In the genomic region with DNA sequence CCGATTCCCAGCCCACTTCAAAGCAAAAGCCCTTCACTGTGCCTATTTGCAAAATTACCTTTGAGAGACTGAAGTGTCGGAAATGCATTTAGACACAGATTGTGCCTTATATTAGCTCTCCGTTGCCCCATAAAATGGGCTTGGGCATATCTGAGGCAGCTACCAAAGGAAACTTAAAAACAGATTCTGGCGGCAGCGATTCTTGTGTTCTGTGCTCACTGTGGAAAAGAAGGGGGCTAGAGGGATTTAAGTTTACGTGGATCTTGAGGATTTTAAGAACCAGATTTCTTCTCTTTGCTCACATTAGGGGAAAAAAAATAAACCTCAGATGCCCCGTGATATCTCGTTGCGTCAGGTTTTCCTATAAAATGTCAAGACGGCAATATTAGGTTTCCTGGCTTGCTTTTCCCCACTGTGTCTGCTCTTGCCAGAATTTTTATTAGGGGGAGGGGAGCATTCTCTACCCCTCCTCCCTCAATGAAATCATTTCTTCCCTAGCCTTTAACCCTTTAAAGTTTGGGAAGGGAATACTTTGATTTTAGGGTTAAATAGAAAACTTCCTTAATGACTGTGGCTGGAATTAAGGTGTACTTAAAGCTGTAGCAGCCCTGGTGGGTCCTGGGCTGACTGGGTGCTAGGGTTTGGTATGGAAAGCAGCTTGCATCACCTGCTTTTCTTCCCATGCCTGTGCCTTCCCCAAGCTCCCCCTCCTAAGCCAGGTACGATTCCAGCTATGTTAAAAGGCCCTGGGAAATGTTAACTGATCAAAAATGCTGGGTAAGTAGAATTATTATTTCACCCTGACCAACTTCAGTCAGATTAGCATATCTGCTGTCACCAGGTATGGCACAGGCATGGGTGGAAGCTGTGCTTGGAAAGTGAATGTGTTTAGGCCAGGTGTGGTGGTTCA, we compare ENCODE assay signal across 9 cellular contexts.
DNase-seq lines count a peak whose midpoint lies in the region; ATAC-seq and TF ChIP-seq lines count a peak whose summit lies in the region.
"Had no signal": no experiment of that assay in that cellular context is flagged by ENCODE, and none has a peak within 500 bp of the region (broad histone marks: within the 10 kb centered on the region; RNA-seq: fewer than 3 reads in every experiment).

No MANE protein-coding gene starts in this region.

- H2AFZ ChIP-seq in HCT116 (ENCODE audit: low read depth, low read length, poor library complexity, severe bottlenecking) = no peak overlapping the region
- H2AFZ ChIP-seq in hepatocyte = no peak overlapping the region

- in situ Hi-C loops in ACHN (cut with HindIII; ENCODE audit: low pct_ligation_motif_present, low pct_unique_long_range_greater_than_20kb, low sequenced_read_pairs) = no loop called here

- TF ChIP-seq CTCF in HCT116 (IDR thresholded peaks at IDR 0.05 in 2 of 3, conservative IDR thresholded peaks at IDR 0.05 in 1 of 3; ENCODE audit: borderline replicate concordance in 1 of 3, insufficient read depth in 1 of 3, low read depth in 2 of 3, low read length in 2 of 3) (no peak), hepatocyte (IDR thresholded peaks at IDR 0.05; ENCODE audit: poor library complexity) (no peak)

- TF ChIP-seq POLR2A in HCT116 (IDR thresholded peaks at IDR 0.05; ENCODE audit: borderline replicate concordance, extremely low read depth, insufficient read depth, insufficient read length) = no peak

- peak overlapping the region; percentile 21 for H3K9ac ChIP-seq in HCT116 (ENCODE audit: low read length)

- H3K36me3 ChIP-seq in HCT116 (ENCODE audit: control insufficient read depth in 1 of 2, insufficient read depth in 2 of 2, low read length in 2 of 2) = no peaks in the 10 kb centered on the region
- peaks cover 4% of the 10 kb centered on the region; the same call in 1 of the 2 replicates for H3K36me3 ChIP-seq in SJSA1
- no peaks in the 10 kb centered on the region for H3K36me3 ChIP-seq in hepatocyte (replicated peaks; ENCODE audit: insufficient read depth, low read depth)

- POLR2A ChIA-PET in HCT116 (lab: Charles Lee) = interaction anchor here (1.0 to 1.6 kb wide), 2 partner anchors 10 to 14 kb away, joined by 4 to 6 read pairs; no protein-coding TSS in a partner anchor

- H3K4me1 ChIP-seq in HCT116 (ENCODE audit: control insufficient read depth in 1 of 2, insufficient read depth in 2 of 2, low read length in 2 of 2) (peaks cover 42 to 94% of the 10 kb centered on the region in 2 experiments), SJSA1 (replicated peaks) (peaks cover 79% of the 10 kb centered on the region), hepatocyte (ENCODE audit: insufficient read depth) (peaks cover 59% of the 10 kb centered on the region)

- H3K27me3 ChIP-seq in HCT116 (ENCODE audit: insufficient read depth, low read length) (no peaks in the 10 kb centered on the region), SJSA1 (replicated peaks) (no peaks in the 10 kb centered on the region), hepatocyte (no peaks in the 10 kb centered on the region)

- H3K4me3 ChIP-seq in HCT116 (replicated peaks in 1 of 2; ENCODE audit: low read depth in 1 of 2, low read length in 2 of 2) (no peak overlapping the region), SJSA1 (no peak overlapping the region), hepatocyte (no peak overlapping the region), skeletal muscle cell (ENCODE audit: low read depth, low read length) (peak overlapping the region; percentile 0)

- WGBS in hepatocyte (ENCODE audit: low lambda C conversion rate, missing lambda C conversion rate) = 51% methylated on average over 11 of the region's 11 CpGs

- H4K20me1 ChIP-seq in HCT116 (ENCODE audit: insufficient read depth) (no peaks in the 10 kb centered on the region), hepatocyte (ENCODE audit: insufficient read depth, poor library complexity, severe bottlenecking) (peaks cover 28% of the 10 kb centered on the region)

- H3K9me3 ChIP-seq in HCT116 (ENCODE audit: control insufficient read depth in 1 of 2, insufficient read depth in 1 of 2, low read depth in 1 of 2, low read length in 2 of 2) (no peaks in the 10 kb centered on the region), SJSA1 (replicated peaks) (no peaks in the 10 kb centered on the region), hepatocyte (ENCODE audit: low read depth) (no peaks in the 10 kb centered on the region)

- H3K79me2 ChIP-seq in HCT116 (ENCODE audit: insufficient read depth, low read length) (peaks cover 99% of the 10 kb centered on the region), hepatocyte (peaks cover 93% of the 10 kb centered on the region)

- TF ChIP-seq RAD21 in HCT116 (IDR thresholded peaks at IDR 0.05; ENCODE audit: low read depth) = no peak

- RAD21 ChIA-PET in HCT116 (lab: Charles Lee; ENCODE audit: low non-redundant PET in 1 of 2, low total read pairs in 2 of 2, uncharacterized antibody in 2 of 2, unreplicated experiment in 2 of 2) = no interaction called here

- intact Hi-C loops in HCT116 (cut with micrococcal nuclease) = no loop called here

- no peak overlapping the region for H3K27ac ChIP-seq in HCT116 (ENCODE audit: low read depth, low read length)
- peak overlapping the region; percentile 24; the same call in 1 of the 2 replicates for H3K27ac ChIP-seq in SJSA1
- peak overlapping the region; percentile 85 for H3K27ac ChIP-seq in hepatocyte

- H3K4me2 ChIP-seq in HCT116 (ENCODE audit: low read length) (no peak overlapping the region), hepatocyte (peak overlapping the region; percentile 68)

- DNase-seq in HCT116 (ENCODE audit: low read depth, low spot score) (no peak), SJSA1 (ENCODE audit: low read depth in 1 of 2, low spot score in 2 of 2) (no peak), hepatocyte (ENCODE audit: low spot score) (no peak), skeletal muscle cell (ENCODE audit: low read depth) (no peak), H4 (ENCODE audit: low spot score) (no peak), D341Med (ENCODE audit: low spot score) (no peak), ACHN (no peak)
- no peak for DNase-seq in stimulated activated naive CD4-positive, alpha-beta T cell treated with Interleukin-2 at 50 U/mL for 16 hours (lab: John Stamatoyannopoulos, UW)
- DNase-seq: kidney had no signal

- CTCF ChIA-PET in HCT116 (lab: Charles Lee) = interaction anchor here (1.1 kb wide), 1 partner anchor 10 kb away, joined by 3 read pairs; no protein-coding TSS in a partner anchor

- no peak for ATAC-seq in HCT116

- no TSS peak for BruUV-seq in HCT116 (replicated peaks; lab: Mats Ljungman, UMichigan)

- H3K9me2 ChIP-seq in HCT116 (ENCODE audit: insufficient read depth) (no peaks in the 10 kb centered on the region), hepatocyte (replicated peaks; ENCODE audit: insufficient read depth) (no peaks in the 10 kb centered on the region)

TF ChIP-seq in HCT116, 20 proteins besides CTCF, POLR2A, EP300 and RAD21 (continues in another document):
- TF ChIP-seq ELF1 (IDR thresholded peaks at IDR 0.05; ENCODE audit: borderline replicate concordance, low read depth) (no peak), EZH2 (IDR thresholded peaks at IDR 0.05) (no peak), YY1 (IDR thresholded peaks at IDR 0.05; ENCODE audit: extremely low read depth, insufficient replicate concordance, low read depth, low read length) (no peak), FOSL1 (IDR thresholded peaks at IDR 0.05; ENCODE audit: low read depth) (no peak), TCF7L2 (IDR thresholded peaks at IDR 0.05; ENCODE audit: borderline replicate concordance, extremely low read depth, insufficient read depth, insufficient read length) (no peak), CEBPB (IDR thresholded peaks at IDR 0.05; ENCODE audit: low read depth) (no peak), CBX3 (IDR thresholded peaks at IDR 0.05; ENCODE audit: low read depth) (no peak), ZFX (IDR thresholded peaks at IDR 0.05) (no peak), EGR1 (IDR thresholded peaks at IDR 0.05; ENCODE audit: low read depth) (no peak)
- TF ChIP-seq, protein P1, sequence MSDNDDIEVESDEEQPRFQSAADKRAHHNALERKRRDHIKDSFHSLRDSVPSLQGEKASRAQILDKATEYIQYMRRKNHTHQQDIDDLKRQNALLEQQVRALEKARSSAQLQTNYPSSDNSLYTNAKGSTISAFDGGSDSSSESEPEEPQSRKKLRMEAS (IDR thresholded peaks at IDR 0.05) = no peak
- TF ChIP-seq, protein P2, sequence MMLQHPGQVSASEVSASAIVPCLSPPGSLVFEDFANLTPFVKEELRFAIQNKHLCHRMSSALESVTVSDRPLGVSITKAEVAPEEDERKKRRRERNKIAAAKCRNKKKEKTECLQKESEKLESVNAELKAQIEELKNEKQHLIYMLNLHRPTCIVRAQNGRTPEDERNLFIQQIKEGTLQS (IDR thresholded peaks at IDR 0.05) = no peak
- TF ChIP-seq, protein P3, sequence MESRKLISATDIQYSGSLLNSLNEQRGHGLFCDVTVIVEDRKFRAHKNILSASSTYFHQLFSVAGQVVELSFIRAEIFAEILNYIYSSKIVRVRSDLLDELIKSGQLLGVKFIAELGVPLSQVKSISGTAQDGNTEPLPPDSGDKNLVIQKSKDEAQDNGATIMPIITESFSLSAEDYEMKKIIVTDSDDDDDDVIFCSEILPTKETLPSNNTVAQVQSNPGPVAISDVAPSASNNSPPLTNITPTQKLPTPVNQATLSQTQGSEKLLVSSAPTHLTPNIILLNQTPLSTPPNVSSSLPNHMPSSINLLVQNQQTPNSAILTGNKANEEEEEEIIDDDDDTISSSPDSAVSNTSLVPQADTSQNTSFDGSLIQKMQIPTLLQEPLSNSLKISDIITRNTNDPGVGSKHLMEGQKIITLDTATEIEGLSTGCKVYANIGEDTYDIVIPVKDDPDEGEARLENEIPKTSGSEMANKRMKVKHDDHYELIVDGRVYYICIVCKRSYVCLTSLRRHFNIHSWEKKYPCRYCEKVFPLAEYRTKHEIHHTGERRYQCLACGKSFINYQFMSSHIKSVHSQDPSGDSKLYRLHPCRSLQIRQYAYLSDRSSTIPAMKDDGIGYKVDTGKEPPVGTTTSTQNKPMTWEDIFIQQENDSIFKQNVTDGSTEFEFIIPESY (IDR thresholded peaks at IDR 0.05; ENCODE audit: extremely low read depth, insufficient replicate concordance, low read length) = no peak
